In the genomic region with DNA sequence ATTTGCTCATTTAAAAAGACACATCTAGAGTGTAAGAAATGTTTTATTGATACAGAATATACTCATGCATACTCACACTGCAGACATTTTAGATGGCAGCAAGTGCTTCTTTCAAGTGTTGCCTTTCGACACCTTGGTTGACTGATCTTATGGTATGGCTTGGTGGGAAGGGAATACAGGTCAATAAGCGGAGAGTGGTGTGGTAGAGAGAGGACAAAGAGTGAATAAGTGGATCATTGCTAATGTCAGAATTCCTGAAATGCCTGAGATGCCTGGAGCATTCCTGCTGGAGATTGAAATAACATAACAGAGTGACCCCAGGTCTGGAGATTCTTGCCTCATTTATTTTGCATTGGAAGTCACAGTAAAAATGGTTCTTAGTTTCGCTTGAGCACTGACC, we compare ENCODE assay signal across 1 cellular context.
TF ChIP-seq lines count a peak whose summit lies in the region.

No MANE protein-coding gene starts in this region.

TF ChIP-seq in endothelial cell of umbilical vein, 7 proteins besides CTCF, POLR2A, EP300 and RAD21:
- TF ChIP-seq MYC (IDR thresholded peaks at IDR 0.05; ENCODE audit: low read depth, low read length) (no peak), JUN (IDR thresholded peaks at IDR 0.05; ENCODE audit: borderline replicate concordance, insufficient read depth, insufficient read length, low read depth) (peak; percentile 72), GATA2 (IDR thresholded peaks at IDR 0.05; ENCODE audit: insufficient read depth, insufficient read length, low read depth, low read length) (peak; percentile 67), POLR2AphosphoS5 (IDR thresholded peaks at IDR 0.05; ENCODE audit: insufficient read depth, low read depth, low read length) (peak; percentile 90), FOS (IDR thresholded peaks at IDR 0.05; ENCODE audit: borderline replicate concordance, insufficient read depth, low read length) (no peak), EZH2 (IDR thresholded peaks at IDR 0.05; ENCODE audit: borderline replicate concordance, low read depth, low read length, severe bottlenecking) (no peak)
- TF ChIP-seq, protein P1, sequence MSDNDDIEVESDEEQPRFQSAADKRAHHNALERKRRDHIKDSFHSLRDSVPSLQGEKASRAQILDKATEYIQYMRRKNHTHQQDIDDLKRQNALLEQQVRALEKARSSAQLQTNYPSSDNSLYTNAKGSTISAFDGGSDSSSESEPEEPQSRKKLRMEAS (IDR thresholded peaks at IDR 0.05; ENCODE audit: insufficient read depth, insufficient read length): no peak
